Comparison of ENCODE assay signal across 15 cellular contexts in the genomic region with DNA sequence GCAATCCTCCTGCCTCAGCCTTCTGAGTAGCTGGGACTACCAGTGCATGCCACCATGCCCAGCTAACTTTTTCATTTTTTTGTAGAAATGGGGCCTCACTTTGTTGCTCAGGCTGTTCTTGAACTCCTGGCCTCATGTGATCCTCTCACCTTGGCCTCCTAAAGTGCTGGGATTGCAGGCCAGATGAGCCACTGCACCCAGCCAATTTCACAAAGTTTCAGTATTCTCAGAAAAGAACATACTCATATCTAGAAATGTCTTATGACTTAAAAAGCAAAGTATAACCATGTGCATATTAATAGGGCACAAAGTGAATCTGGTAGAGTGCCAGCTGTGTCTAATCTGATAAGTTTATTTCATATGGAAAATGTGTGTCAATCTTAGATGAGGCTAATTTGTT.
A peak's percentile ranks its signal among the peaks of the same experiment; 100 is the strongest.
DNase-seq lines count a peak whose midpoint lies in the region; ATAC-seq and TF ChIP-seq lines count a peak whose summit lies in the region.
"Had no signal": no experiment of that assay in that cellular context is flagged by ENCODE, and none has a peak within 500 bp of the region (broad histone marks: within the 10 kb centered on the region; RNA-seq: fewer than 3 reads in every experiment).

No MANE protein-coding gene starts in this region.

- peak; percentile 57 for ATAC-seq in HG03095 (IDR thresholded peaks at IDR 0.05; ENCODE audit: unreplicated experiment)
- peak; percentile 94 for ATAC-seq in stimulated activated effector memory CD8-positive, alpha-beta T cell treated with anti-CD3 and anti-CD28 coated beads, Interleukin-12 subunit alpha, Interleukin-12 subunit beta, amount 100 ng/mL, for 72 hours
- ATAC-seq: left cardiac atrium, sciatic nerve had no signal

- no peaks in the 10 kb centered on the region for H3K27me3 Mint-ChIP-seq in activated naive CD8-positive, alpha-beta T cell treated with anti-CD3 and anti-CD28 coated beads for 36 hours
- H3K27me3 Mint-ChIP-seq in HFFc6 (ENCODE audit: insufficient read depth) = no peaks in the 10 kb centered on the region; the same call in 1 of the 2 replicates

- H3K36me3 ChIP-seq in suprapubic skin = no peaks in the 10 kb centered on the region
- H3K36me3 ChIP-seq: breast epithelium had no signal

- H3K27me3 ChIP-seq in suprapubic skin = no peaks in the 10 kb centered on the region
- H3K27me3 ChIP-seq: breast epithelium had no signal

- H3K4me1 ChIP-seq in suprapubic skin = no peaks in the 10 kb centered on the region
- H3K4me1 ChIP-seq: breast epithelium had no signal

- H3K27ac Mint-ChIP-seq in activated naive CD8-positive, alpha-beta T cell treated with anti-CD3 and anti-CD28 coated beads for 36 hours = peak overlapping the region; percentile 78
- H3K27ac Mint-ChIP-seq in stimulated activated effector memory CD8-positive, alpha-beta T cell treated with anti-CD3 and anti-CD28 coated beads, Interleukin-12 subunit alpha, Interleukin-12 subunit beta, amount 100 ng/mL, for 72 hours = peak overlapping the region; percentile 63
- H3K27ac Mint-ChIP-seq in HFFc6 = no peak overlapping the region
- H3K27ac Mint-ChIP-seq: nephron progenitor cell had no signal

- no peak for TF ChIP-seq EP300 in suprapubic skin (IDR thresholded peaks at IDR 0.05)

- H3K4me3 Mint-ChIP-seq in activated naive CD8-positive, alpha-beta T cell treated with anti-CD3 and anti-CD28 coated beads for 36 hours = no peak overlapping the region
- H3K4me3 Mint-ChIP-seq in stimulated activated effector memory CD8-positive, alpha-beta T cell treated with anti-CD3 and anti-CD28 coated beads, Interleukin-12 subunit alpha, Interleukin-12 subunit beta, amount 100 ng/mL, for 72 hours = no peak overlapping the region
- no peak overlapping the region for H3K4me3 Mint-ChIP-seq in HFFc6
- H3K4me3 Mint-ChIP-seq: nephron progenitor cell had no signal

- H3K4me3 ChIP-seq in suprapubic skin = no peak overlapping the region
- H3K4me3 ChIP-seq: breast epithelium had no signal

- no peak for TF ChIP-seq POLR2A in suprapubic skin (IDR thresholded peaks at IDR 0.05)

- in situ Hi-C loops in GM13976 (cut with MboI; ENCODE audit: low sequenced_read_pairs, unreplicated experiment) = no loop called here

- no peaks in the 10 kb centered on the region for H3K9me3 ChIP-seq in suprapubic skin
- H3K9me3 ChIP-seq: breast epithelium had no signal

- DNase-seq in activated T-cell treated with anti-CD3 and anti-CD28 coated beads for 24 hours (ENCODE audit: low read depth) = peak; percentile 28
- DNase-seq in activated T-cell treated with anti-CD3 and anti-CD28 coated beads for 4 hours = no peak
- peak; percentile 31 for DNase-seq in activated naive CD8-positive, alpha-beta T cell treated with anti-CD3 and anti-CD28 coated beads for 36 hours
- peak; percentile 12 to 51 for DNase-seq in stimulated activated effector memory CD8-positive, alpha-beta T cell treated with anti-CD3 and anti-CD28 coated beads, Interleukin-12 subunit alpha, Interleukin-12 subunit beta, amount 100 ng/mL, for 72 hours (ENCODE audit: low spot score in 2 of 2)
- no peak for DNase-seq in GM13976 (ENCODE audit: low spot score)
- no peak for DNase-seq in suprapubic skin (ENCODE audit: low spot score in 2 of 2)
- DNase-seq in HFFc6 = no peak
- DNase-seq: glutamatergic neuron, left cardiac atrium, NCI-H2107, nephron progenitor cell had no signal

- peaks cover 3% of the 10 kb centered on the region for H3K9me3 Mint-ChIP-seq in activated naive CD8-positive, alpha-beta T cell treated with anti-CD3 and anti-CD28 coated beads for 36 hours
- no peaks in the 10 kb centered on the region for H3K9me3 Mint-ChIP-seq in stimulated activated effector memory CD8-positive, alpha-beta T cell treated with anti-CD3 and anti-CD28 coated beads, Interleukin-12 subunit alpha, Interleukin-12 subunit beta, amount 100 ng/mL, for 72 hours
- no peaks in the 10 kb centered on the region for H3K9me3 Mint-ChIP-seq in HFFc6
- H3K9me3 Mint-ChIP-seq: nephron progenitor cell had no signal

- TF ChIP-seq CTCF in GM13976 (IDR thresholded peaks at IDR 0.05; ENCODE audit: borderline replicate concordance, control extremely low read depth, extremely low read depth, insufficient read depth, missing control alignments) (no peak), suprapubic skin (IDR thresholded peaks at IDR 0.05) (no peak), HFFc6 (IDR thresholded peaks at IDR 0.05) (no peak)

- H3K4me1 Mint-ChIP-seq in activated naive CD8-positive, alpha-beta T cell treated with anti-CD3 and anti-CD28 coated beads for 36 hours = peaks cover 23% of the 10 kb centered on the region
- peaks cover 17% of the 10 kb centered on the region for H3K4me1 Mint-ChIP-seq in stimulated activated effector memory CD8-positive, alpha-beta T cell treated with anti-CD3 and anti-CD28 coated beads, Interleukin-12 subunit alpha, Interleukin-12 subunit beta, amount 100 ng/mL, for 72 hours
- H3K4me1 Mint-ChIP-seq in HFFc6 (ENCODE audit: low read depth) = no peaks in the 10 kb centered on the region

- peaks cover 9% of the 10 kb centered on the region for H3K36me3 Mint-ChIP-seq in activated naive CD8-positive, alpha-beta T cell treated with anti-CD3 and anti-CD28 coated beads for 36 hours
- H3K36me3 Mint-ChIP-seq in stimulated activated effector memory CD8-positive, alpha-beta T cell treated with anti-CD3 and anti-CD28 coated beads, Interleukin-12 subunit alpha, Interleukin-12 subunit beta, amount 100 ng/mL, for 72 hours = no peaks in the 10 kb centered on the region
- H3K36me3 Mint-ChIP-seq in HFFc6 (ENCODE audit: low read depth) = no peaks in the 10 kb centered on the region

- no peak overlapping the region for H3K27ac ChIP-seq in suprapubic skin
- H3K27ac ChIP-seq: breast epithelium, HL-60 had no signal

Comparison
In these comparisons a context has a peak if more than half of its experiments do, and no peak if none do; other contexts are left out.
1. DNase-seq: peak in activated T-cell treated with anti-CD3 and anti-CD28 coated beads for 24 hours (single experiment), activated naive CD8-positive, alpha-beta T cell treated with anti-CD3 and anti-CD28 coated beads for 36 hours (single experiment) and stimulated activated effector memory CD8-positive, alpha-beta T cell treated with anti-CD3 and anti-CD28 coated beads, Interleukin-12 subunit alpha, Interleukin-12 subunit beta, amount 100 ng/mL, for 72 hours (2 of 2); none in activated T-cell treated with anti-CD3 and anti-CD28 coated beads for 4 hours (single experiment), GM13976 (single experiment), suprapubic skin (0 of 2) and HFFc6 (single experiment).